ENCODE assay signal across 1 cellular context in the genomic region with DNA sequence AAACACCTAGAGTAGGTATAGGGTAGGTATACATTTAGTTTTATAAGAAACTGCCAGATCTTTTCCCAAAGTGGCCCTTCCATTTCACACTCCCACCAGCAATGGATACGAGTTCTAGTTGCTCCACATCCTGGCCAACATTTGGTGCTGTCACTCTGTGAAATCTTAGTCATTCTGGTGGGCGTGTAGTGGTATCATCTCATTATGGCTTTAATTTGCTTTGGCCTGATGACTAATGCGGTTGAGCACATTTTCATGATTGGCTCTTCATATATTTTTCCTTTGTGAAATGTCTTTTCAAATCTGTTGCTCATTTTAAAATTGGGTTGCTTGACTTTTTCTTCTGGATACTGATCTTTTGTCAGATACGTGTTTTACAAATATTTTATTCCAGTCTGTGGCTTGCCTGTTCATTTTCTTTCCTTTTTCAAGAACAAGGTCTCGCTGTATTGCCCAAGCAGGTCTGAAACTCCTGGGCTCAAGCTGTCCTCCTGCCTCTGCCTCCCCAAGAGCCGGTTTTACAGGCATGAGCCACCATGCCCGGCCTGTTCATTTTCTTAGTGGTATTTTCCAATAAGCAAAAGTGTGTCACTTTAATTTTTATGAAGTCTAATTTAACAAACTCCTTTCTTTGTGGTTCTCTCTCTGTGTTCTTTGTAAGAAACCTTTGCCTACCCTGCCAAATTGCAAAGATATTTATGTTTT.
TF ChIP-seq lines count a peak whose summit lies in the region.

No MANE protein-coding gene starts in this region.

TF ChIP-seq in K562, 482 proteins besides CTCF, POLR2A, EP300 and RAD21 (continued from another document and continues in another):
- TF ChIP-seq, protein P1, sequence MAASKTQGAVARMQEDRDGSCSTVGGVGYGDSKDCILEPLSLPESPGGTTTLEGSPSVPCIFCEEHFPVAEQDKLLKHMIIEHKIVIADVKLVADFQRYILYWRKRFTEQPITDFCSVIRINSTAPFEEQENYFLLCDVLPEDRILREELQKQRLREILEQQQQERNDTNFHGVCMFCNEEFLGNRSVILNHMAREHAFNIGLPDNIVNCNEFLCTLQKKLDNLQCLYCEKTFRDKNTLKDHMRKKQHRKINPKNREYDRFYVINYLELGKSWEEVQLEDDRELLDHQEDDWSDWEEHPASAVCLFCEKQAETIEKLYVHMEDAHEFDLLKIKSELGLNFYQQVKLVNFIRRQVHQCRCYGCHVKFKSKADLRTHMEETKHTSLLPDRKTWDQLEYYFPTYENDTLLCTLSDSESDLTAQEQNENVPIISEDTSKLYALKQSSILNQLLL (CRISPR knock-in tag; IDR thresholded peaks at IDR 0.05; ENCODE audit: borderline replicate concordance): no peak
- TF ChIP-seq, protein P2, sequence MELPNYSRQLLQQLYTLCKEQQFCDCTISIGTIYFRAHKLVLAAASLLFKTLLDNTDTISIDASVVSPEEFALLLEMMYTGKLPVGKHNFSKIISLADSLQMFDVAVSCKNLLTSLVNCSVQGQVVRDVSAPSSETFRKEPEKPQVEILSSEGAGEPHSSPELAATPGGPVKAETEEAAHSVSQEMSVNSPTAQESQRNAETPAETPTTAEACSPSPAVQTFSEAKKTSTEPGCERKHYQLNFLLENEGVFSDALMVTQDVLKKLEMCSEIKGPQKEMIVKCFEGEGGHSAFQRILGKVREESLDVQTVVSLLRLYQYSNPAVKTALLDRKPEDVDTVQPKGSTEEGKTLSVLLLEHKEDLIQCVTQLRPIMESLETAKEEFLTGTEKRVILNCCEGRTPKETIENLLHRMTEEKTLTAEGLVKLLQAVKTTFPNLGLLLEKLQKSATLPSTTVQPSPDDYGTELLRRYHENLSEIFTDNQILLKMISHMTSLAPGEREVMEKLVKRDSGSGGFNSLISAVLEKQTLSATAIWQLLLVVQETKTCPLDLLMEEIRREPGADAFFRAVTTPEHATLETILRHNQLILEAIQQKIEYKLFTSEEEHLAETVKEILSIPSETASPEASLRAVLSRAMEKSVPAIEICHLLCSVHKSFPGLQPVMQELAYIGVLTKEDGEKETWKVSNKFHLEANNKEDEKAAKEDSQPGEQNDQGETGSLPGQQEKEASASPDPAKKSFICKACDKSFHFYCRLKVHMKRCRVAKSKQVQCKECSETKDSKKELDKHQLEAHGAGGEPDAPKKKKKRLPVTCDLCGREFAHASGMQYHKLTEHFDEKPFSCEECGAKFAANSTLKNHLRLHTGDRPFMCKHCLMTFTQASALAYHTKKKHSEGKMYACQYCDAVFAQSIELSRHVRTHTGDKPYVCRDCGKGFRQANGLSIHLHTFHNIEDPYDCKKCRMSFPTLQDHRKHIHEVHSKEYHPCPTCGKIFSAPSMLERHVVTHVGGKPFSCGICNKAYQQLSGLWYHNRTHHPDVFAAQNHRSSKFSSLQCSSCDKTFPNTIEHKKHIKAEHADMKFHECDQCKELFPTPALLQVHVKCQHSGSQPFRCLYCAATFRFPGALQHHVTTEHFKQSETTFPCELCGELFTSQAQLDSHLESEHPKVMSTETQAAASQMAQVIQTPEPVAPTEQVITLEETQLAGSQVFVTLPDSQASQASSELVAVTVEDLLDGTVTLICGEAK (IDR thresholded peaks at IDR 0.05): no peak
- TF ChIP-seq, protein P2 (CRISPR knock-in tag; IDR thresholded peaks at IDR 0.05): no peak
- TF ChIP-seq, protein P3, sequence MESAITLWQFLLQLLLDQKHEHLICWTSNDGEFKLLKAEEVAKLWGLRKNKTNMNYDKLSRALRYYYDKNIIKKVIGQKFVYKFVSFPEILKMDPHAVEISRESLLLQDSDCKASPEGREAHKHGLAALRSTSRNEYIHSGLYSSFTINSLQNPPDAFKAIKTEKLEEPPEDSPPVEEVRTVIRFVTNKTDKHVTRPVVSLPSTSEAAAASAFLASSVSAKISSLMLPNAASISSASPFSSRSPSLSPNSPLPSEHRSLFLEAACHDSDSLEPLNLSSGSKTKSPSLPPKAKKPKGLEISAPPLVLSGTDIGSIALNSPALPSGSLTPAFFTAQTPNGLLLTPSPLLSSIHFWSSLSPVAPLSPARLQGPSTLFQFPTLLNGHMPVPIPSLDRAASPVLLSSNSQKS (CRISPR knock-in tag; IDR thresholded peaks at IDR 0.05): no peak
- no peak for TF ChIP-seq NEUROD1 (IDR thresholded peaks at IDR 0.05; ENCODE audit: borderline replicate concordance, low read depth, low read length, partially characterized antibody)
- TF ChIP-seq, protein P4, sequence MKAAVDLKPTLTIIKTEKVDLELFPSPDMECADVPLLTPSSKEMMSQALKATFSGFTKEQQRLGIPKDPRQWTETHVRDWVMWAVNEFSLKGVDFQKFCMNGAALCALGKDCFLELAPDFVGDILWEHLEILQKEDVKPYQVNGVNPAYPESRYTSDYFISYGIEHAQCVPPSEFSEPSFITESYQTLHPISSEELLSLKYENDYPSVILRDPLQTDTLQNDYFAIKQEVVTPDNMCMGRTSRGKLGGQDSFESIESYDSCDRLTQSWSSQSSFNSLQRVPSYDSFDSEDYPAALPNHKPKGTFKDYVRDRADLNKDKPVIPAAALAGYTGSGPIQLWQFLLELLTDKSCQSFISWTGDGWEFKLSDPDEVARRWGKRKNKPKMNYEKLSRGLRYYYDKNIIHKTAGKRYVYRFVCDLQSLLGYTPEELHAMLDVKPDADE (conservative IDR thresholded peaks at IDR 0.05; ENCODE audit: control insufficient read depth, low read depth, low read length): no peak
- no peak for TF ChIP-seq ZNF668 (CRISPR knock-in tag; IDR thresholded peaks at IDR 0.05)
- no peak for TF ChIP-seq NCOA1 (IDR thresholded peaks at IDR 0.05; ENCODE audit: low read depth)
- no peak for TF ChIP-seq ADNP (tag; IDR thresholded peaks at IDR 0.05)
- no peak for TF ChIP-seq MTA2 (IDR thresholded peaks at IDR 0.05; ENCODE audit: low read depth)
- TF ChIP-seq CBFA2T3 (IDR thresholded peaks at IDR 0.05): 0 out of 2 replicates have a peak, but pooled peaks have one; percentile 19
- TF ChIP-seq BRD9 (IDR thresholded peaks at IDR 0.05; ENCODE audit: low read depth, partially characterized antibody): no peak
- TF ChIP-seq BHLHE40 (IDR thresholded peaks at IDR 0.05; ENCODE audit: low read length): no peak
- TF ChIP-seq TAF1 (IDR thresholded peaks at IDR 0.05; ENCODE audit: control insufficient read depth, extremely low read depth, insufficient read depth, low read length, severe bottlenecking): no peak
- no peak for TF ChIP-seq SRF (CRISPR knock-in tag; IDR thresholded peaks at IDR 0.05)
- TF ChIP-seq CC2D1A (IDR thresholded peaks at IDR 0.05): no peak
- TF ChIP-seq RFX5 (IDR thresholded peaks at IDR 0.05; ENCODE audit: low read depth, low read length): no peak
- no peak for TF ChIP-seq PTRF (tag; IDR thresholded peaks at IDR 0.05)
- TF ChIP-seq TCF3 (CRISPR knock-in tag; IDR thresholded peaks at IDR 0.05): no peak; the same call in 1 of the 2 replicates
- TF ChIP-seq RBM39 (optimal IDR thresholded peaks at IDR 0.05; ENCODE audit: low read depth, low read length): no peak
- no peak for TF ChIP-seq ZNF766 (CRISPR knock-in tag; conservative IDR thresholded peaks at IDR 0.05)
- TF ChIP-seq, protein P5, sequence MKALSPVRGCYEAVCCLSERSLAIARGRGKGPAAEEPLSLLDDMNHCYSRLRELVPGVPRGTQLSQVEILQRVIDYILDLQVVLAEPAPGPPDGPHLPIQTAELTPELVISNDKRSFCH (CRISPR knock-in tag; IDR thresholded peaks at IDR 0.05): no peak
- TF ChIP-seq, protein P5 (tag; IDR thresholded peaks at IDR 0.05): no peak
- TF ChIP-seq ZNF224 (CRISPR knock-in tag; IDR thresholded peaks at IDR 0.05): no peak
- peak; percentile 81; the same call in 1 of the 2 replicates for TF ChIP-seq JUND (IDR thresholded peaks at IDR 0.05; ENCODE audit: borderline replicate concordance, low read depth, low read length)
- TF ChIP-seq JUND (tag; IDR thresholded peaks at IDR 0.05; ENCODE audit: borderline replicate concordance, low read depth, low read length): peak; percentile 46; the same call in 2 of the 3 replicates
- no peak for TF ChIP-seq ZNF507 (tag; conservative IDR thresholded peaks at IDR 0.05)
- TF ChIP-seq ZNF445 (CRISPR knock-in tag; IDR thresholded peaks at IDR 0.05; ENCODE audit: low read depth): no peak
- TF ChIP-seq, protein P6, sequence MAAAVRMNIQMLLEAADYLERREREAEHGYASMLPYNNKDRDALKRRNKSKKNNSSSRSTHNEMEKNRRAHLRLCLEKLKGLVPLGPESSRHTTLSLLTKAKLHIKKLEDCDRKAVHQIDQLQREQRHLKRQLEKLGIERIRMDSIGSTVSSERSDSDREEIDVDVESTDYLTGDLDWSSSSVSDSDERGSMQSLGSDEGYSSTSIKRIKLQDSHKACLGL (CRISPR knock-in tag; IDR thresholded peaks at IDR 0.05; ENCODE audit: borderline replicate concordance, poor library complexity, severe bottlenecking): no peak
- TF ChIP-seq, protein P7, sequence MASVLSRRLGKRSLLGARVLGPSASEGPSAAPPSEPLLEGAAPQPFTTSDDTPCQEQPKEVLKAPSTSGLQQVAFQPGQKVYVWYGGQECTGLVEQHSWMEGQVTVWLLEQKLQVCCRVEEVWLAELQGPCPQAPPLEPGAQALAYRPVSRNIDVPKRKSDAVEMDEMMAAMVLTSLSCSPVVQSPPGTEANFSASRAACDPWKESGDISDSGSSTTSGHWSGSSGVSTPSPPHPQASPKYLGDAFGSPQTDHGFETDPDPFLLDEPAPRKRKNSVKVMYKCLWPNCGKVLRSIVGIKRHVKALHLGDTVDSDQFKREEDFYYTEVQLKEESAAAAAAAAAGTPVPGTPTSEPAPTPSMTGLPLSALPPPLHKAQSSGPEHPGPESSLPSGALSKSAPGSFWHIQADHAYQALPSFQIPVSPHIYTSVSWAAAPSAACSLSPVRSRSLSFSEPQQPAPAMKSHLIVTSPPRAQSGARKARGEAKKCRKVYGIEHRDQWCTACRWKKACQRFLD (CRISPR knock-in tag; IDR thresholded peaks at IDR 0.05): no peak
- no peak for TF ChIP-seq ZNF707 (CRISPR knock-in tag; conservative IDR thresholded peaks at IDR 0.05)
- TF ChIP-seq BACH1 (tag; IDR thresholded peaks at IDR 0.05): no peak
- TF ChIP-seq, protein P8, sequence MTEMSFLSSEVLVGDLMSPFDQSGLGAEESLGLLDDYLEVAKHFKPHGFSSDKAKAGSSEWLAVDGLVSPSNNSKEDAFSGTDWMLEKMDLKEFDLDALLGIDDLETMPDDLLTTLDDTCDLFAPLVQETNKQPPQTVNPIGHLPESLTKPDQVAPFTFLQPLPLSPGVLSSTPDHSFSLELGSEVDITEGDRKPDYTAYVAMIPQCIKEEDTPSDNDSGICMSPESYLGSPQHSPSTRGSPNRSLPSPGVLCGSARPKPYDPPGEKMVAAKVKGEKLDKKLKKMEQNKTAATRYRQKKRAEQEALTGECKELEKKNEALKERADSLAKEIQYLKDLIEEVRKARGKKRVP (CRISPR knock-in tag; IDR thresholded peaks at IDR 0.05): no peak
- no peak for TF ChIP-seq SAFB2 (IDR thresholded peaks at IDR 0.05; ENCODE audit: borderline replicate concordance, low read depth, low read length, severe bottlenecking)
- TF ChIP-seq, protein P9, sequence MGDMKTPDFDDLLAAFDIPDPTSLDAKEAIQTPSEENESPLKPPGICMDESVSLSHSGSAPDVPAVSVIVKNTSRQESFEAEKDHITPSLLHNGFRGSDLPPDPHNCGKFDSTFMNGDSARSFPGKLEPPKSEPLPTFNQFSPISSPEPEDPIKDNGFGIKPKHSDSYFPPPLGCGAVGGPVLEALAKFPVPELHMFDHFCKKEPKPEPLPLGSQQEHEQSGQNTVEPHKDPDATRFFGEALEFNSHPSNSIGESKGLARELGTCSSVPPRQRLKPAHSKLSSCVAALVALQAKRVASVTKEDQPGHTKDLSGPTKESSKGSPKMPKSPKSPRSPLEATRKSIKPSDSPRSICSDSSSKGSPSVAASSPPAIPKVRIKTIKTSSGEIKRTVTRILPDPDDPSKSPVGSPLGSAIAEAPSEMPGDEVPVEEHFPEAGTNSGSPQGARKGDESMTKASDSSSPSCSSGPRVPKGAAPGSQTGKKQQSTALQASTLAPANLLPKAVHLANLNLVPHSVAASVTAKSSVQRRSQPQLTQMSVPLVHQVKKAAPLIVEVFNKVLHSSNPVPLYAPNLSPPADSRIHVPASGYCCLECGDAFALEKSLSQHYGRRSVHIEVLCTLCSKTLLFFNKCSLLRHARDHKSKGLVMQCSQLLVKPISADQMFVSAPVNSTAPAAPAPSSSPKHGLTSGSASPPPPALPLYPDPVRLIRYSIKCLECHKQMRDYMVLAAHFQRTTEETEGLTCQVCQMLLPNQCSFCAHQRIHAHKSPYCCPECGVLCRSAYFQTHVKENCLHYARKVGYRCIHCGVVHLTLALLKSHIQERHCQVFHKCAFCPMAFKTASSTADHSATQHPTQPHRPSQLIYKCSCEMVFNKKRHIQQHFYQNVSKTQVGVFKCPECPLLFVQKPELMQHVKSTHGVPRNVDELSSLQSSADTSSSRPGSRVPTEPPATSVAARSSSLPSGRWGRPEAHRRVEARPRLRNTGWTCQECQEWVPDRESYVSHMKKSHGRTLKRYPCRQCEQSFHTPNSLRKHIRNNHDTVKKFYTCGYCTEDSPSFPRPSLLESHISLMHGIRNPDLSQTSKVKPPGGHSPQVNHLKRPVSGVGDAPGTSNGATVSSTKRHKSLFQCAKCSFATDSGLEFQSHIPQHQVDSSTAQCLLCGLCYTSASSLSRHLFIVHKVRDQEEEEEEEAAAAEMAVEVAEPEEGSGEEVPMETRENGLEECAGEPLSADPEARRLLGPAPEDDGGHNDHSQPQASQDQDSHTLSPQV (IDR thresholded peaks at IDR 0.05): no peak
- no peak for TF ChIP-seq EZH2 (IDR thresholded peaks at IDR 0.05; ENCODE audit: borderline replicate concordance, low read depth, low read length)
- TF ChIP-seq STAT5B (CRISPR knock-in tag; IDR thresholded peaks at IDR 0.05): no peak
- TF ChIP-seq JUNB (CRISPR knock-in tag; conservative IDR thresholded peaks at IDR 0.05): no peak
- no peak for TF ChIP-seq TEAD1 (CRISPR knock-in tag; IDR thresholded peaks at IDR 0.05)
- TF ChIP-seq HNRNPUL1 (IDR thresholded peaks at IDR 0.05; ENCODE audit: low read length): no peak
